13 cellular contexts compared by ENCODE assay signal in the genomic region with DNA sequence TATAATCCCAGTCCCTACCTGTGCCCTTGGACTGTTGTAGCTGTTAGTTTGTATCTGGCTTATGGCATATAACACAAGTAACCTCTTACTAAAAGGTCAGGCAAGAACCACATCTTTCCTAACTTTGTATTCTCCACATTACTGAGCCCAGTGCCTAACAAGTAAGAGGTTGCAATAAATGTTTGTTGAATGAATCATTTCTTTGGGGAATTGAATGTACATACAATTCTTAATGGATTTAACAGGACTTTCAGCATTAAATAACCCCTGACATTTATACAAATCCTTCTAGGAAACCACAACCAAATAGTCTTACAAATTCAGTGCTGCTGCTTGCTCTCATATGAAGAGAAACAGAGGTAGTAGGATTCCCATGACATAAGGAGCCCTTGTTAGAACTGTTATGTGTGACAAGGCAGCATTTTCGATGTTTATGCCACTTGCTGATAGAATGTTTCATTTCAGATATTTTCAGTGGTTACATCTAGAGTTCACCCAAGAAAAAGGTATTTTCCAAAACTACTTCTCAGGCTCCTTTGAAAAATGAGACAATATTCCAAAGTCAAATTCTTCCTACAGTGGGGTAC.
DNase-seq lines count a peak whose midpoint lies in the region; ATAC-seq, FAIRE-seq and TF ChIP-seq lines count a peak whose summit lies in the region.
"Had no signal": no experiment of that assay in that cellular context is flagged by ENCODE, and none has a peak within 500 bp of the region (broad histone marks: within the 10 kb centered on the region; RNA-seq: fewer than 3 reads in every experiment).

No MANE protein-coding gene starts in this region.

- H3K27me3 ChIP-seq in pancreas: peaks cover 0 to 5% (median 0%) of the 10 kb centered on the region in 4 donors
- H3K27me3 ChIP-seq: BE2C had no signal

- WGBS in pancreas, 2 donors: 84 to 90% methylated on average over 1 of the region's 1 CpG

- H3K4me3 ChIP-seq in fibroblast of pulmonary artery (replicated peaks; ENCODE audit: low read depth, low read length) (no peak overlapping the region), pancreas (no peak overlapping the region)

- H3K9me3 ChIP-seq in pancreas: no peaks in the 10 kb centered on the region
- H3K9me3 ChIP-seq: BE2C had no signal

- TF ChIP-seq CTCF in fibroblast of pulmonary artery (IDR thresholded peaks at IDR 0.05; ENCODE audit: low read length, missing control alignments) (no peak), pancreas (IDR thresholded peaks at IDR 0.05) (no peak)

- no peak for FAIRE-seq in pancreas (lab: Jason Lieb, UNC)
- no peak for FAIRE-seq in frontal cortex (lab: Jason Lieb, UNC)
- FAIRE-seq: urothelium cell line had no signal

- in situ Hi-C loops in SK-MEL-5 (cut with HindIII; ENCODE audit: low pct_unique_long_range_greater_than_20kb, low sequenced_read_pairs): no loop called here

- H3K36me3 ChIP-seq in pancreas: no peaks in the 10 kb centered on the region
- H3K36me3 ChIP-seq: BE2C had no signal

- no peak overlapping the region for H3K27ac ChIP-seq in pancreas

- intact Hi-C loops in pancreas (cut with DNase I): no loop called here

- peak; percentile 56 for ATAC-seq in GM18907 (IDR thresholded peaks at IDR 0.05; ENCODE audit: unreplicated experiment)
- no peak for ATAC-seq in pancreas
- ATAC-seq in HG03469 (IDR thresholded peaks at IDR 0.05; ENCODE audit: unreplicated experiment): no peak
- ATAC-seq: T-cell had no signal

- DNase-seq in AG08395 (ENCODE audit: low spot score) (peak; percentile 10), SK-MEL-5 (ENCODE audit: low read depth, low spot score) (peak; percentile 52), fibroblast of pulmonary artery (ENCODE audit: low read depth) (peak; percentile 57), pancreas (no peak), frontal cortex (ENCODE audit: low spot score in 2 of 2) (no peak)
- DNase-seq in central memory CD4-positive, alpha-beta T cell: no peak
- DNase-seq: activated CD4-positive, alpha-beta T cell treated with anti-CD3 and anti-CD28 coated beads, Interleukin-2, amount 50 U/mL, for 1 hour; BE2C; NCI-H2081 treated with DMSO at 0.1 percent for 48 hours; T-cell had no signal

- no peaks in the 10 kb centered on the region for H3K4me1 ChIP-seq in pancreas
- H3K4me1 ChIP-seq: BE2C had no signal

Comparison
In these comparisons a context has a peak if more than half of its experiments do, and no peak if none do; other contexts are left out.
1. DNase-seq: peak in AG08395 (single experiment), SK-MEL-5 (single experiment) and fibroblast of pulmonary artery (single experiment); none in central memory CD4-positive, alpha-beta T cell (single experiment), pancreas (0 of 6) and frontal cortex (0 of 2).